ENCODE assay signal across 1 cellular context in the genomic region with DNA sequence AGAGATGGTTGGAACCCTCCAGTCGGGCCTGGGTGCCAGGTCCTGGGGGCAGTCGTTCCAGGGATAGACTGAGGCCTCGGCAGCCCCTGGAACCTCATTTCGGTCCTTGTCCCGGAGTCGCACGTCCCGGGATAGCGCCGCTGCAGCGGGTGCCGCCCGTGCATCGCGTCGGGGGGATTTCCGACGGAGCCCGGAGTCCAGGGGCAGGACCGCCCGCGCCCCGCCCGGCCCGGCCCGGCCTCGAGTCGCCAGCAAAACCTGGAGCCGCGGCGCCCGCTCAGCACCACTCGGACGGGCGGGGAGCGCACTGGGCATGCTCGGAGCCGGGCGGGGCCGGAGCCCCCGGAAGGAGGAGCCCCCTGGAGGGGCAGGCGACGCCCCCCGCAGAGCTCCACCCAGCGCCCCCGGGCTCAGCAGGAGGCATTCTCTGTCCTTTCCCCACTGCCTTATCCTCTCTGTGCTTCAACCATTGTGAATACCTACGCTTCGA.
TF ChIP-seq lines count a peak whose summit lies in the region.

No MANE protein-coding gene starts in this region.

TF ChIP-seq in HepG2, 621 proteins besides CTCF, POLR2A, EP300 and RAD21 (continued from another document and continues in another):
- TF ChIP-seq ZNF652 (CRISPR knock-in tag; IDR thresholded peaks at IDR 0.05; ENCODE audit: borderline replicate concordance, low read depth) (no peak), PPARG (CRISPR knock-in tag; conservative IDR thresholded peaks at IDR 0.05) (0 out of 2 replicates have a peak, but pooled peaks have one; percentile 46), NBN (conservative IDR thresholded peaks at IDR 0.05) (no peak), KLF6 (CRISPR knock-in tag; IDR thresholded peaks at IDR 0.05) (no peak), ZSCAN9 (CRISPR knock-in tag; IDR thresholded peaks at IDR 0.05; ENCODE audit: borderline replicate concordance) (no peak), CCDC6 (CRISPR knock-in tag; IDR thresholded peaks at IDR 0.05) (peak; percentile 50; the same call in 1 of the 2 replicates), ZSCAN29 (CRISPR knock-in tag; conservative IDR thresholded peaks at IDR 0.05) (0 out of 2 replicates have a peak, but pooled peaks have one; percentile 68), TP53 (CRISPR knock-in tag; conservative IDR thresholded peaks at IDR 0.05) (no peak), GPN1 (CRISPR knock-in tag; IDR thresholded peaks at IDR 0.05; ENCODE audit: borderline replicate concordance) (no peak), FOXK2 (IDR thresholded peaks at IDR 0.05) (no peak), ZSCAN20 (CRISPR knock-in tag; IDR thresholded peaks at IDR 0.05; ENCODE audit: borderline replicate concordance) (0 out of 2 replicates have a peak, but pooled peaks have one; percentile 42), HDAC2 (CRISPR knock-in tag; IDR thresholded peaks at IDR 0.05) (no peak), CCAR2 (optimal IDR thresholded peaks at IDR 0.05; ENCODE audit: low read depth, low read length) (no peak), ZFP36 (IDR thresholded peaks at IDR 0.05; ENCODE audit: borderline replicate concordance, low read depth, low read length, partially characterized antibody) (no peak), MIER2 (CRISPR knock-in tag; IDR thresholded peaks at IDR 0.05) (no peak), RORA (CRISPR knock-in tag; IDR thresholded peaks at IDR 0.05) (no peak), KMT2A (CRISPR knock-in tag; IDR thresholded peaks at IDR 0.05) (no peak), ZNF780A (CRISPR knock-in tag; IDR thresholded peaks at IDR 0.05) (no peak), ZNF496 (CRISPR knock-in tag; IDR thresholded peaks at IDR 0.05; ENCODE audit: insufficient replicate concordance) (no peak), SP1 (IDR thresholded peaks at IDR 0.05) (no peak), SP1 (CRISPR knock-in tag; IDR thresholded peaks at IDR 0.05) (peak; percentile 65), ONECUT2 (CRISPR knock-in tag; IDR thresholded peaks at IDR 0.05) (no peak), ZNF713 (CRISPR knock-in tag; IDR thresholded peaks at IDR 0.05) (no peak), CHCHD3 (CRISPR knock-in tag; IDR thresholded peaks at IDR 0.05) (no peak), PRPF4 (IDR thresholded peaks at IDR 0.05; ENCODE audit: low read depth, low read length, poor library complexity, severe bottlenecking) (no peak), NPAS2 (CRISPR knock-in tag; IDR thresholded peaks at IDR 0.05; ENCODE audit: borderline replicate concordance) (no peak), SMC3 (IDR thresholded peaks at IDR 0.05; ENCODE audit: low read length) (no peak), FOXC1 (CRISPR knock-in tag; IDR thresholded peaks at IDR 0.05; ENCODE audit: borderline replicate concordance) (no peak), SUZ12 (IDR thresholded peaks at IDR 0.05; ENCODE audit: low read depth, low read length) (no peak), MTF1 (CRISPR knock-in tag; IDR thresholded peaks at IDR 0.05) (no peak), TBX2 (CRISPR knock-in tag; IDR thresholded peaks at IDR 0.05; ENCODE audit: borderline replicate concordance) (peak; percentile 79; the same call in 1 of the 2 replicates), MBD4 (IDR thresholded peaks at IDR 0.05; ENCODE audit: borderline replicate concordance, low read length) (no peak), MED13 (CRISPR knock-in tag; IDR thresholded peaks at IDR 0.05) (0 out of 2 replicates have a peak, but pooled peaks have one; percentile 49)
- TF ChIP-seq, protein P1, sequence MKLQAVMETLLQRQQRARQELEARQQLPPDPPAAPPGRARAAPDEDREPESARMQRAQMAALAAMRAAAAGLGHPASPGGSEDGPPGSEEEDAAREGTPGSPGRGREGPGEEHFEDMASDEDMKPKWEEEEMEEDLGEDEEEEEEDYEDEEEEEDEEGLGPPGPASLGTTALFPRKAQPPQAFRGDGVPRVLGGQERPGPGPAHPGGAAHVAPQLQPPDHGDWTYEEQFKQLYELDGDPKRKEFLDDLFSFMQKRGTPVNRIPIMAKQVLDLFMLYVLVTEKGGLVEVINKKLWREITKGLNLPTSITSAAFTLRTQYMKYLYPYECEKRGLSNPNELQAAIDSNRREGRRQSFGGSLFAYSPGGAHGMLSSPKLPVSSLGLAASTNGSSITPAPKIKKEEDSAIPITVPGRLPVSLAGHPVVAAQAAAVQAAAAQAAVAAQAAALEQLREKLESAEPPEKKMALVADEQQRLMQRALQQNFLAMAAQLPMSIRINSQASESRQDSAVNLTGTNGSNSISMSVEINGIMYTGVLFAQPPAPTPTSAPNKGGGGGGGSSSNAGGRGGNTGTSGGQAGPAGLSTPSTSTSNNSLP (IDR thresholded peaks at IDR 0.05; ENCODE audit: low read depth, low read length): no peak
- TF ChIP-seq, protein P2, sequence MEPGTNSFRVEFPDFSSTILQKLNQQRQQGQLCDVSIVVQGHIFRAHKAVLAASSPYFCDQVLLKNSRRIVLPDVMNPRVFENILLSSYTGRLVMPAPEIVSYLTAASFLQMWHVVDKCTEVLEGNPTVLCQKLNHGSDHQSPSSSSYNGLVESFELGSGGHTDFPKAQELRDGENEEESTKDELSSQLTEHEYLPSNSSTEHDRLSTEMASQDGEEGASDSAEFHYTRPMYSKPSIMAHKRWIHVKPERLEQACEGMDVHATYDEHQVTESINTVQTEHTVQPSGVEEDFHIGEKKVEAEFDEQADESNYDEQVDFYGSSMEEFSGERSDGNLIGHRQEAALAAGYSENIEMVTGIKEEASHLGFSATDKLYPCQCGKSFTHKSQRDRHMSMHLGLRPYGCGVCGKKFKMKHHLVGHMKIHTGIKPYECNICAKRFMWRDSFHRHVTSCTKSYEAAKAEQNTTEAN (CRISPR knock-in tag; conservative IDR thresholded peaks at IDR 0.05): peak; percentile 65; the same call in 1 of the 2 replicates
- TF ChIP-seq, protein P3, sequence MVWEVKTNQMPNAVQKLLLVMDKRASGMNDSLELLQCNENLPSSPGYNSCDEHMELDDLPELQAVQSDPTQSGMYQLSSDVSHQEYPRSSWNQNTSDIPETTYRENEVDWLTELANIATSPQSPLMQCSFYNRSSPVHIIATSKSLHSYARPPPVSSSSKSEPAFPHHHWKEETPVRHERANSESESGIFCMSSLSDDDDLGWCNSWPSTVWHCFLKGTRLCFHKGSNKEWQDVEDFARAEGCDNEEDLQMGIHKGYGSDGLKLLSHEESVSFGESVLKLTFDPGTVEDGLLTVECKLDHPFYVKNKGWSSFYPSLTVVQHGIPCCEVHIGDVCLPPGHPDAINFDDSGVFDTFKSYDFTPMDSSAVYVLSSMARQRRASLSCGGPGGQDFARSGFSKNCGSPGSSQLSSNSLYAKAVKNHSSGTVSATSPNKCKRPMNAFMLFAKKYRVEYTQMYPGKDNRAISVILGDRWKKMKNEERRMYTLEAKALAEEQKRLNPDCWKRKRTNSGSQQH (CRISPR knock-in tag; IDR thresholded peaks at IDR 0.05; ENCODE audit: low read depth): no peak
- TF ChIP-seq, protein P4, sequence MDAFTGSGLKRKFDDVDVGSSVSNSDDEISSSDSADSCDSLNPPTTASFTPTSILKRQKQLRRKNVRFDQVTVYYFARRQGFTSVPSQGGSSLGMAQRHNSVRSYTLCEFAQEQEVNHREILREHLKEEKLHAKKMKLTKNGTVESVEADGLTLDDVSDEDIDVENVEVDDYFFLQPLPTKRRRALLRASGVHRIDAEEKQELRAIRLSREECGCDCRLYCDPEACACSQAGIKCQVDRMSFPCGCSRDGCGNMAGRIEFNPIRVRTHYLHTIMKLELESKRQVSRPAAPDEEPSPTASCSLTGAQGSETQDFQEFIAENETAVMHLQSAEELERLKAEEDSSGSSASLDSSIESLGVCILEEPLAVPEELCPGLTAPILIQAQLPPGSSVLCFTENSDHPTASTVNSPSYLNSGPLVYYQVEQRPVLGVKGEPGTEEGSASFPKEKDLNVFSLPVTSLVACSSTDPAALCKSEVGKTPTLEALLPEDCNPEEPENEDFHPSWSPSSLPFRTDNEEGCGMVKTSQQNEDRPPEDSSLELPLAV (CRISPR knock-in tag; conservative IDR thresholded peaks at IDR 0.05; ENCODE audit: low read depth): no peak
- TF ChIP-seq, protein P5, sequence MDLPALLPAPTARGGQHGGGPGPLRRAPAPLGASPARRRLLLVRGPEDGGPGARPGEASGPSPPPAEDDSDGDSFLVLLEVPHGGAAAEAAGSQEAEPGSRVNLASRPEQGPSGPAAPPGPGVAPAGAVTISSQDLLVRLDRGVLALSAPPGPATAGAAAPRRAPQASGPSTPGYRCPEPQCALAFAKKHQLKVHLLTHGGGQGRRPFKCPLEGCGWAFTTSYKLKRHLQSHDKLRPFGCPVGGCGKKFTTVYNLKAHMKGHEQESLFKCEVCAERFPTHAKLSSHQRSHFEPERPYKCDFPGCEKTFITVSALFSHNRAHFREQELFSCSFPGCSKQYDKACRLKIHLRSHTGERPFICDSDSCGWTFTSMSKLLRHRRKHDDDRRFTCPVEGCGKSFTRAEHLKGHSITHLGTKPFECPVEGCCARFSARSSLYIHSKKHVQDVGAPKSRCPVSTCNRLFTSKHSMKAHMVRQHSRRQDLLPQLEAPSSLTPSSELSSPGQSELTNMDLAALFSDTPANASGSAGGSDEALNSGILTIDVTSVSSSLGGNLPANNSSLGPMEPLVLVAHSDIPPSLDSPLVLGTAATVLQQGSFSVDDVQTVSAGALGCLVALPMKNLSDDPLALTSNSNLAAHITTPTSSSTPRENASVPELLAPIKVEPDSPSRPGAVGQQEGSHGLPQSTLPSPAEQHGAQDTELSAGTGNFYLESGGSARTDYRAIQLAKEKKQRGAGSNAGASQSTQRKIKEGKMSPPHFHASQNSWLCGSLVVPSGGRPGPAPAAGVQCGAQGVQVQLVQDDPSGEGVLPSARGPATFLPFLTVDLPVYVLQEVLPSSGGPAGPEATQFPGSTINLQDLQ (CRISPR knock-in tag; IDR thresholded peaks at IDR 0.05): no peak
- TF ChIP-seq, protein P6, sequence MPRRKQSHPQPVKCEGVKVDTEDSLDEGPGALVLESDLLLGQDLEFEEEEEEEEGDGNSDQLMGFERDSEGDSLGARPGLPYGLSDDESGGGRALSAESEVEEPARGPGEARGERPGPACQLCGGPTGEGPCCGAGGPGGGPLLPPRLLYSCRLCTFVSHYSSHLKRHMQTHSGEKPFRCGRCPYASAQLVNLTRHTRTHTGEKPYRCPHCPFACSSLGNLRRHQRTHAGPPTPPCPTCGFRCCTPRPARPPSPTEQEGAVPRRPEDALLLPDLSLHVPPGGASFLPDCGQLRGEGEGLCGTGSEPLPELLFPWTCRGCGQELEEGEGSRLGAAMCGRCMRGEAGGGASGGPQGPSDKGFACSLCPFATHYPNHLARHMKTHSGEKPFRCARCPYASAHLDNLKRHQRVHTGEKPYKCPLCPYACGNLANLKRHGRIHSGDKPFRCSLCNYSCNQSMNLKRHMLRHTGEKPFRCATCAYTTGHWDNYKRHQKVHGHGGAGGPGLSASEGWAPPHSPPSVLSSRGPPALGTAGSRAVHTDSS (CRISPR knock-in tag; conservative IDR thresholded peaks at IDR 0.05): no peak
- TF ChIP-seq, protein P7, sequence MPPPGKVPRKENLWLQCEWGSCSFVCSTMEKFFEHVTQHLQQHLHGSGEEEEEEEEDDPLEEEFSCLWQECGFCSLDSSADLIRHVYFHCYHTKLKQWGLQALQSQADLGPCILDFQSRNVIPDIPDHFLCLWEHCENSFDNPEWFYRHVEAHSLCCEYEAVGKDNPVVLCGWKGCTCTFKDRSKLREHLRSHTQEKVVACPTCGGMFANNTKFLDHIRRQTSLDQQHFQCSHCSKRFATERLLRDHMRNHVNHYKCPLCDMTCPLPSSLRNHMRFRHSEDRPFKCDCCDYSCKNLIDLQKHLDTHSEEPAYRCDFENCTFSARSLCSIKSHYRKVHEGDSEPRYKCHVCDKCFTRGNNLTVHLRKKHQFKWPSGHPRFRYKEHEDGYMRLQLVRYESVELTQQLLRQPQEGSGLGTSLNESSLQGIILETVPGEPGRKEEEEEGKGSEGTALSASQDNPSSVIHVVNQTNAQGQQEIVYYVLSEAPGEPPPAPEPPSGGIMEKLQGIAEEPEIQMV (CRISPR knock-in tag; IDR thresholded peaks at IDR 0.05; ENCODE audit: low read depth): no peak
- TF ChIP-seq, protein P8, sequence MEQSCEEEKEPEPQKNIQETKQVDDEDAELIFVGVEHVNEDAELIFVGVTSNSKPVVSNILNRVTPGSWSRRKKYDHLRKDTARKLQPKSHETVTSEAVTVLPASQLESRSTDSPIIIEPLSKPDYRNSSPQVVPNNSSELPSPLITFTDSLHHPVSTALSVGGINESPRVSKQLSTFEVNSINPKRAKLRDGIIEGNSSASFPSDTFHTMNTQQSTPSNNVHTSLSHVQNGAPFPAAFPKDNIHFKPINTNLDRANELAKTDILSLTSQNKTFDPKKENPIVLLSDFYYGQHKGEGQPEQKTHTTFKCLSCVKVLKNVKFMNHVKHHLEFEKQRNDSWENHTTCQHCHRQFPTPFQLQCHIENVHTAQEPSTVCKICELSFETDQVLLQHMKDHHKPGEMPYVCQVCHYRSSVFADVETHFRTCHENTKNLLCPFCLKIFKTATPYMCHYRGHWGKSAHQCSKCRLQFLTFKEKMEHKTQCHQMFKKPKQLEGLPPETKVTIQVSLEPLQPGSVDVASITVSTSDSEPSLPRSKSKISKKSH (CRISPR knock-in tag; IDR thresholded peaks at IDR 0.05; ENCODE audit: borderline replicate concordance): peak; percentile 82; the same call in 1 of the 2 replicates
- TF ChIP-seq, protein P9, sequence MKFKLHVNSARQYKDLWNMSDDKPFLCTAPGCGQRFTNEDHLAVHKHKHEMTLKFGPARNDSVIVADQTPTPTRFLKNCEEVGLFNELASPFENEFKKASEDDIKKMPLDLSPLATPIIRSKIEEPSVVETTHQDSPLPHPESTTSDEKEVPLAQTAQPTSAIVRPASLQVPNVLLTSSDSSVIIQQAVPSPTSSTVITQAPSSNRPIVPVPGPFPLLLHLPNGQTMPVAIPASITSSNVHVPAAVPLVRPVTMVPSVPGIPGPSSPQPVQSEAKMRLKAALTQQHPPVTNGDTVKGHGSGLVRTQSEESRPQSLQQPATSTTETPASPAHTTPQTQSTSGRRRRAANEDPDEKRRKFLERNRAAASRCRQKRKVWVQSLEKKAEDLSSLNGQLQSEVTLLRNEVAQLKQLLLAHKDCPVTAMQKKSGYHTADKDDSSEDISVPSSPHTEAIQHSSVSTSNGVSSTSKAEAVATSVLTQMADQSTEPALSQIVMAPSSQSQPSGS (CRISPR knock-in tag; IDR thresholded peaks at IDR 0.05): no peak
- TF ChIP-seq, protein P10, sequence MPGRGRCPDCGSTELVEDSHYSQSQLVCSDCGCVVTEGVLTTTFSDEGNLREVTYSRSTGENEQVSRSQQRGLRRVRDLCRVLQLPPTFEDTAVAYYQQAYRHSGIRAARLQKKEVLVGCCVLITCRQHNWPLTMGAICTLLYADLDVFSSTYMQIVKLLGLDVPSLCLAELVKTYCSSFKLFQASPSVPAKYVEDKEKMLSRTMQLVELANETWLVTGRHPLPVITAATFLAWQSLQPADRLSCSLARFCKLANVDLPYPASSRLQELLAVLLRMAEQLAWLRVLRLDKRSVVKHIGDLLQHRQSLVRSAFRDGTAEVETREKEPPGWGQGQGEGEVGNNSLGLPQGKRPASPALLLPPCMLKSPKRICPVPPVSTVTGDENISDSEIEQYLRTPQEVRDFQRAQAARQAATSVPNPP (CRISPR knock-in tag; IDR thresholded peaks at IDR 0.05): no peak
